In genomic region chr11:102879801-102880200, GRCh38 we compare ENCODE assay signal across 30 cellular contexts. TPM values are rescaled to one million over a fixed set of nuclear protein-coding genes. Genes with fewer than 3 reads are reported as not detected.
DNase-seq lines count a peak whose midpoint lies in the region; ATAC-seq and TF ChIP-seq lines count a peak whose summit lies in the region.
"Had no signal": no experiment of that assay in that cellular context is flagged by ENCODE, and none has a peak within 500 bp of the region (broad histone marks: within the 10 kb centered on the region; RNA-seq: fewer than 3 reads in every experiment).

No MANE protein-coding gene starts in this region.

- ATAC-seq in activated CD4-positive, alpha-beta T cell treated with anti-CD3 and anti-CD28 coated beads for 36 hours = peak; percentile 11
- ATAC-seq in mucosa of descending colon (peak; percentile 36), HG03469 (IDR thresholded peaks at IDR 0.05; ENCODE audit: unreplicated experiment) (no peak)

- TF ChIP-seq POLR2A in adrenal gland (IDR thresholded peaks at IDR 0.05) (no peak), esophagus squamous epithelium (IDR thresholded peaks at IDR 0.05) (no peak)

- CTCF ChIA-PET in activated CD4-positive, alpha-beta T cell treated with anti-CD3 and anti-CD28 coated beads for 36 hours (lab: Charles Lee) = no interaction called here

- H3K27me3 Mint-ChIP-seq in activated CD4-positive, alpha-beta T cell treated with anti-CD3 and anti-CD28 coated beads for 36 hours = no peaks in the 10 kb centered on the region

- TF ChIP-seq CTCF in adrenal gland (IDR thresholded peaks at IDR 0.05) = no peak
- no peak for TF ChIP-seq CTCF in mucosa of descending colon (IDR thresholded peaks at IDR 0.05)
- no peak for TF ChIP-seq CTCF in esophagus squamous epithelium (IDR thresholded peaks at IDR 0.05)

- peak overlapping the region; percentile 47 for H3K27ac Mint-ChIP-seq in activated CD4-positive, alpha-beta T cell treated with anti-CD3 and anti-CD28 coated beads for 36 hours
- H3K27ac Mint-ChIP-seq: CD14-positive monocyte had no signal

- no peak overlapping the region for H3K4me3 Mint-ChIP-seq in activated CD4-positive, alpha-beta T cell treated with anti-CD3 and anti-CD28 coated beads for 36 hours
- H3K4me3 Mint-ChIP-seq: CD14-positive monocyte had no signal

- 72 to 78% (median 75%) methylated on average over 5 of the region's 5 CpGs for WGBS in adrenal gland, 4 donors
- 79 to 87% methylated on average over 5 of the region's 5 CpGs for WGBS in esophagus squamous epithelium, 2 donors

- intact Hi-C loops in activated CD4-positive, alpha-beta T cell treated with anti-CD3 and anti-CD28 coated beads for 36 hours (cut with DNase I, micrococcal nuclease) = no loop called here
- intact Hi-C loops in adrenal gland (cut with DNase I) (no loop called here), mucosa of descending colon (cut with DNase I, micrococcal nuclease) (no loop called here), esophagus squamous epithelium (cut with DNase I) (no loop called here)

- H3K27me3 ChIP-seq in adrenal gland = no peaks in the 10 kb centered on the region
- H3K27me3 ChIP-seq in esophagus squamous epithelium = no peaks in the 10 kb centered on the region
- H3K27me3 ChIP-seq: SJSA1 had no signal

- POLR2A ChIA-PET in activated CD4-positive, alpha-beta T cell treated with anti-CD3 and anti-CD28 coated beads for 36 hours (lab: Charles Lee) = no interaction called here

- no peaks in the 10 kb centered on the region for H3K36me3 Mint-ChIP-seq in activated CD4-positive, alpha-beta T cell treated with anti-CD3 and anti-CD28 coated beads for 36 hours (ENCODE audit: low read depth)
- H3K36me3 Mint-ChIP-seq: CD14-positive monocyte had no signal

- H3K4me1 Mint-ChIP-seq in activated CD4-positive, alpha-beta T cell treated with anti-CD3 and anti-CD28 coated beads for 36 hours = peaks cover 10% of the 10 kb centered on the region
- H3K4me1 Mint-ChIP-seq: CD14-positive monocyte had no signal

- H3K36me3 ChIP-seq in adrenal gland (replicated peaks in 1 of 2) (no peaks in the 10 kb centered on the region), mucosa of descending colon (ENCODE audit: low read depth) (no peaks in the 10 kb centered on the region), esophagus squamous epithelium (no peaks in the 10 kb centered on the region)
- H3K36me3 ChIP-seq: BE2C, SJSA1 had no signal

- DNase-seq in activated CD4-positive, alpha-beta T cell treated with anti-CD3 and anti-CD28 coated beads for 36 hours = peak; percentile 17
- DNase-seq in activated CD4-positive, alpha-beta T cell treated with anti-CD3 and anti-CD28 coated beads, Interleukin-2, amount 50 U/mL, for 1 hour = no peak
- DNase-seq in adrenal gland = peak in 4 of 7 donors; percentile 15 to 52 (median 24)
- peak in 1 of 3 donors; percentile 13 for DNase-seq in mucosa of descending colon
- DNase-seq in activated CD8-positive, alpha-beta memory T cell treated with anti-CD3 and anti-CD28 coated beads, Interleukin-2, amount 50 U/mL, for 48 hours = no peak
- DNase-seq in occipital lobe (lab: John Stamatoyannopoulos, UW) = no peak
- DNase-seq in esophagus squamous epithelium (lab: John Stamatoyannopoulos, UW) = no peak
- DNase-seq: BE2C; Calu3; DMS79 treated with DMSO at 0.1 percent for 48 hours; GF-D8; GM23248; H7; KBM-7; NCI-H1105 treated with DMSO at 0.1 percent for 48 hours; NCI-H146; NCI-H1930; NCI-H2107; NCI-H446; NCI-H524 treated with DMSO at 0.1 percent for 48 hours; NCI-H82; NK-92 treated with Interleukin-12 subunit alpha and Interleukin-12 subunit beta, amount 100 ng/mL, for 24 hours; Right ventricle myocardium superior; RPMI8226 had no signal

- H3K9me3 Mint-ChIP-seq in activated CD4-positive, alpha-beta T cell treated with anti-CD3 and anti-CD28 coated beads for 36 hours (ENCODE audit: low read depth) = no peaks in the 10 kb centered on the region

- H3K4me1 ChIP-seq in adrenal gland (replicated peaks in 1 of 2) = no peaks in the 10 kb centered on the region
- H3K4me1 ChIP-seq in mucosa of descending colon (ENCODE audit: low read depth) = no peaks in the 10 kb centered on the region
- no peaks in the 10 kb centered on the region for H3K4me1 ChIP-seq in esophagus squamous epithelium
- H3K4me1 ChIP-seq: BE2C, SJSA1 had no signal

- no peak overlapping the region for H3K27ac ChIP-seq in adrenal gland
- H3K27ac ChIP-seq in esophagus squamous epithelium = no peak overlapping the region
- H3K27ac ChIP-seq: 22Rv1, GM23248, SJSA1 had no signal

- H3K9me3 ChIP-seq in adrenal gland (replicated peaks in 1 of 3) = no peaks in the 10 kb centered on the region
- H3K9me3 ChIP-seq in mucosa of descending colon = no peaks in the 10 kb centered on the region
- no peaks in the 10 kb centered on the region for H3K9me3 ChIP-seq in esophagus squamous epithelium
- H3K9me3 ChIP-seq: BE2C, SJSA1 had no signal

- no peak overlapping the region for H3K4me3 ChIP-seq in adrenal gland
- no peak overlapping the region for H3K4me3 ChIP-seq in mucosa of descending colon
- no peak overlapping the region for H3K4me3 ChIP-seq in esophagus squamous epithelium
- H3K4me3 ChIP-seq: GM23248, SJSA1 had no signal

RNA-seq across cellular contexts. Expression of gene MMP12, which starts 5.0 kb away (rescaled TPM):
- not detected for total RNA-seq in activated CD4-positive, alpha-beta T cell treated with anti-CD3 and anti-CD28 coated beads for 36 hours
- not detected for total RNA-seq in adrenal gland
- polyA plus RNA-seq in adrenal gland = not detected
- total RNA-seq in mucosa of descending colon = 10 to 100 TPM in 1 of 3 donors, 1 to 10 TPM in 2; 2.7 to 17.5 (median 5.4) TPM
- not detected for total RNA-seq in occipital lobe
- total RNA-seq in esophagus squamous epithelium = 1 to 10 TPM in 1 of 4 donors, under 1 TPM in 1, not detected in 2; 0.35 to 1.1 TPM
- total RNA-seq: Calu3, H7, LHCN-M2, MCF 10A, Right ventricle myocardium superior had no signal
- polyA plus RNA-seq: CD14-positive monocyte had no signal

RNA-seq across cellular contexts. Expression of gene MMP3, which starts 36.4 kb away (rescaled TPM):
- not detected for total RNA-seq in activated CD4-positive, alpha-beta T cell treated with anti-CD3 and anti-CD28 coated beads for 36 hours
- total RNA-seq in adrenal gland = under 1 TPM in 3 of 8 donors, not detected in 5; 0.14 to 0.69 (median 0.20) TPM
- polyA plus RNA-seq in adrenal gland = not detected
- 1 to 10 TPM in 1 of 3 donors, under 1 TPM in 1, not detected in 1; 0.47 to 1.3 TPM for total RNA-seq in mucosa of descending colon
- not detected for total RNA-seq in occipital lobe
- total RNA-seq in esophagus squamous epithelium = not detected
- total RNA-seq: Calu3, H7, Right ventricle myocardium superior had no signal
- polyA plus RNA-seq: CD14-positive monocyte had no signal

Comparison
In these comparisons a context has a peak if more than half of its experiments do, and no peak if none do; other contexts are left out.
1. DNase-seq: peak in activated CD4-positive, alpha-beta T cell treated with anti-CD3 and anti-CD28 coated beads for 36 hours (single experiment) and adrenal gland (4 of 7); none in activated CD4-positive, alpha-beta T cell treated with anti-CD3 and anti-CD28 coated beads, Interleukin-2, amount 50 U/mL, for 1 hour (single experiment), activated CD8-positive, alpha-beta memory T cell treated with anti-CD3 and anti-CD28 coated beads, Interleukin-2, amount 50 U/mL, for 48 hours (single experiment), occipital lobe (single experiment) and esophagus squamous epithelium (single experiment).